Comparison of ENCODE assay signal across 22 cellular contexts in genomic region chr15:27671794-27672438, GRCh38.
"Had no signal": no experiment of that assay in that cellular context is flagged by ENCODE, and none has a peak within 500 bp of the region (broad histone marks: within the 10 kb centered on the region; RNA-seq: fewer than 3 reads in every experiment).

No MANE protein-coding gene starts in this region.

- H3K36me3 ChIP-seq: ascending aorta, breast epithelium, gastroesophageal sphincter, ovary, spleen, thyroid gland had no signal

- H3K9me3 Mint-ChIP-seq: activated CD4-positive, alpha-beta memory T cell treated with anti-CD3 and anti-CD28 coated beads for 36 hours; activated T-helper 17 cell treated with anti-CD3 and anti-CD28 coated beads, Interleukin-2, amount 50 U/mL, for 72 hours; WTC11 had no signal

- H3K4me1 Mint-ChIP-seq: activated CD8-positive, alpha-beta memory T cell treated with anti-CD3 and anti-CD28 coated beads, Interleukin-2, amount 10 ng/mL, durations not matched to agents 7 days and 5 days; activated T-helper 17 cell treated with anti-CD3 and anti-CD28 coated beads, Interleukin-2, amount 50 U/mL, for 72 hours; immature natural killer cell had no signal

- H3K27ac ChIP-seq: ascending aorta, breast epithelium, gastroesophageal sphincter, ovary, SK-N-MC, spleen, thyroid gland had no signal

- H3K27ac Mint-ChIP-seq: activated CD4-positive, alpha-beta memory T cell treated with anti-CD3 and anti-CD28 coated beads for 36 hours; activated CD8-positive, alpha-beta memory T cell treated with anti-CD3 and anti-CD28 coated beads, Interleukin-2, amount 10 ng/mL, durations not matched to agents 7 days and 5 days; activated T-helper 17 cell treated with anti-CD3 and anti-CD28 coated beads, Interleukin-2, amount 50 U/mL, for 72 hours; immature natural killer cell; WTC11 had no signal

- H3K9me3 ChIP-seq: ascending aorta, breast epithelium, gastroesophageal sphincter, ovary, thyroid gland had no signal

- H3K27me3 Mint-ChIP-seq: activated CD4-positive, alpha-beta memory T cell treated with anti-CD3 and anti-CD28 coated beads for 36 hours; activated CD8-positive, alpha-beta memory T cell treated with anti-CD3 and anti-CD28 coated beads, Interleukin-2, amount 10 ng/mL, durations not matched to agents 7 days and 5 days; activated T-helper 17 cell treated with anti-CD3 and anti-CD28 coated beads, Interleukin-2, amount 50 U/mL, for 72 hours had no signal

- H3K4me3 Mint-ChIP-seq: activated CD4-positive, alpha-beta memory T cell treated with anti-CD3 and anti-CD28 coated beads for 36 hours; activated CD8-positive, alpha-beta memory T cell treated with anti-CD3 and anti-CD28 coated beads, Interleukin-2, amount 10 ng/mL, durations not matched to agents 7 days and 5 days; activated T-helper 17 cell treated with anti-CD3 and anti-CD28 coated beads, Interleukin-2, amount 50 U/mL, for 72 hours; immature natural killer cell; WTC11 had no signal

- H3K27me3 ChIP-seq: ascending aorta, breast epithelium, gastroesophageal sphincter, ovary, spleen, thyroid gland had no signal

- DNase-seq: activated CD4-positive, alpha-beta memory T cell treated with anti-CD3 and anti-CD28 coated beads for 36 hours; activated CD4-positive, alpha-beta T cell treated with anti-CD3 and anti-CD28 coated beads for 4 hours; activated CD8-positive, alpha-beta memory T cell treated with anti-CD3 and anti-CD28 coated beads, Interleukin-2, amount 10 ng/mL, durations not matched to agents 7 days and 5 days; activated naive CD4-positive, alpha-beta T cell treated with Interleukin-2 at 50 U/mL for 16 hours; cerebellar nuclear complex; cortex of kidney; effector CD4-positive, alpha-beta T cell; immature natural killer cell; kidney glomerular epithelial cell; mesendoderm; ovary; spleen; stimulated activated CD4-positive, alpha-beta T cell treated with anti-CD3 and anti-CD28 coated beads, Interleukin-1b, Interleukin-23, amount 100 ng/mL, for 48 hours; stimulated activated CD8-positive, alpha-beta memory T cell treated with anti-CD3 and anti-CD28 coated beads, Interleukin-4, amount 100 ng/mL, for 48 hours; stimulated activated naive CD4-positive, alpha-beta T cell; thyroid gland had no signal

- H3K4me1 ChIP-seq: ascending aorta, breast epithelium, thyroid gland had no signal

- H3K4me3 ChIP-seq: ascending aorta, breast epithelium, gastroesophageal sphincter, ovary, SK-N-MC, spleen, thyroid gland had no signal

- H3K36me3 Mint-ChIP-seq: activated CD4-positive, alpha-beta memory T cell treated with anti-CD3 and anti-CD28 coated beads for 36 hours; activated CD8-positive, alpha-beta memory T cell treated with anti-CD3 and anti-CD28 coated beads, Interleukin-2, amount 10 ng/mL, durations not matched to agents 7 days and 5 days; immature natural killer cell; WTC11 had no signal

- ATAC-seq: activated CD8-positive, alpha-beta memory T cell treated with anti-CD3 and anti-CD28 coated beads, Interleukin-2, amount 10 ng/mL, durations not matched to agents 7 days and 5 days; activated T-helper 17 cell treated with anti-CD3 and anti-CD28 coated beads, Interleukin-2, amount 50 U/mL, for 72 hours; gastroesophageal sphincter; WTC11 had no signal
